Comparison of ENCODE assay signal across 13 cellular contexts in genomic region chr9:98101416-98101815, GRCh38. TPM values are rescaled to one million over a fixed set of nuclear protein-coding genes. Genes with fewer than 3 reads are reported as not detected.
DNase-seq lines count a peak whose midpoint lies in the region; ATAC-seq and TF ChIP-seq lines count a peak whose summit lies in the region.
"Had no signal": no experiment of that assay in that cellular context is flagged by ENCODE, and none has a peak within 500 bp of the region (broad histone marks: within the 10 kb centered on the region; RNA-seq: fewer than 3 reads in every experiment).

No MANE protein-coding gene starts in this region.

- H3K9ac ChIP-seq in mucosa of rectum (ENCODE audit: low read depth in 1 of 2, low read length in 2 of 2) (no peak overlapping the region), PC-3 (ENCODE audit: low read length) (no peak overlapping the region)
- H3K9ac ChIP-seq: GM23248, parathyroid adenoma had no signal

- no peak overlapping the region for H2AFZ ChIP-seq in PC-3 (ENCODE audit: low read length)
- H2AFZ ChIP-seq: GM23248, parathyroid adenoma had no signal

- CTCF ChIA-PET in activated B cell treated with CpG ODN at 0.5 μM for 24 hours (lab: Charles Lee) (interaction anchor here (0.7 to 1.0 kb wide), 3 partner anchors 8 to 222 kb away, joined by 3 read pairs; no protein-coding TSS in a partner anchor), PC-3 (lab: Charles Lee) (no interaction called here)

- H3K4me1 ChIP-seq in mucosa of rectum (ENCODE audit: control insufficient read depth in 2 of 2, insufficient read depth in 2 of 2, low read length in 2 of 2) (peaks cover 6 to 13% of the 10 kb centered on the region in 2 donors), PC-3 (ENCODE audit: insufficient read depth, low read length) (no peaks in the 10 kb centered on the region)
- H3K4me1 ChIP-seq: parathyroid adenoma had no signal

- no peak overlapping the region for H3K4me2 ChIP-seq in PC-3 (ENCODE audit: low read length)

- H3K9me3 Mint-ChIP-seq in CD14-positive monocyte, result peaks cover 0 to 2% (median 0%) of the 10 kb centered on the region in 7 donors
- no peaks in the 10 kb centered on the region for H3K9me3 Mint-ChIP-seq in activated B cell treated with CpG ODN at 0.5 μM for 24 hours
- peaks cover 1% of the 10 kb centered on the region for H3K9me3 Mint-ChIP-seq in glutamatergic neuron (ENCODE audit: unreplicated experiment)

- H3K27ac ChIP-seq in mucosa of rectum (ENCODE audit: low read depth in 2 of 2, low read length in 2 of 2) (peak overlapping the region; percentile 20 to 48), PC-3 (ENCODE audit: low read length) (no peak overlapping the region)
- H3K27ac ChIP-seq: GM23248, parathyroid adenoma had no signal

- intact Hi-C loops in CD14-positive monocyte (cut with micrococcal nuclease) (no loop called here), activated B cell treated with CpG ODN at 0.5 μM for 24 hours (cut with micrococcal nuclease) (loop anchor here (10.0 kb wide), 1 partner anchor 467 kb away; the partner anchor contains the start of genes NCBP1 and TSTD2), PC-3 (cut with micrococcal nuclease) (no loop called here)

- H3K36me3 ChIP-seq in mucosa of rectum (ENCODE audit: control insufficient read depth in 2 of 2, insufficient read depth in 2 of 2, low read length in 2 of 2), result peaks cover 23 to 33% of the 10 kb centered on the region in 2 donors
- peaks cover 9% of the 10 kb centered on the region for H3K36me3 ChIP-seq in PC-3 (ENCODE audit: low read depth, low read length)

- TF ChIP-seq CTCF in CD14-positive monocyte (IDR thresholded peaks at IDR 0.05), result no peak
- no peak for TF ChIP-seq CTCF in activated B cell treated with CpG ODN at 0.5 μM for 24 hours (IDR thresholded peaks at IDR 0.05)
- no peak for TF ChIP-seq CTCF in glutamatergic neuron (IDR thresholded peaks at IDR 0.05; ENCODE audit: partially characterized antibody, unreplicated experiment)
- no peak for TF ChIP-seq CTCF in PC-3 (conservative IDR thresholded peaks at IDR 0.05; ENCODE audit: low read depth, low read length)

- H3K27ac Mint-ChIP-seq in CD14-positive monocyte (peak overlapping the region in 4 of 7 donors; percentile 53 to 88 (median 72)), activated B cell treated with CpG ODN at 0.5 μM for 24 hours (peak overlapping the region; percentile 84), glutamatergic neuron (ENCODE audit: unreplicated experiment) (no peak overlapping the region)

- no peaks in the 10 kb centered on the region for H3K27me3 Mint-ChIP-seq in CD14-positive monocyte (ENCODE audit: low read depth in 3 of 3)
- H3K27me3 Mint-ChIP-seq in activated B cell treated with CpG ODN at 0.5 μM for 24 hours, result no peaks in the 10 kb centered on the region
- no peaks in the 10 kb centered on the region for H3K27me3 Mint-ChIP-seq in glutamatergic neuron (ENCODE audit: unreplicated experiment)

- no peaks in the 10 kb centered on the region for H3K79me2 ChIP-seq in PC-3 (ENCODE audit: low read length)
- H3K79me2 ChIP-seq: parathyroid adenoma had no signal

- H3K4me3 Mint-ChIP-seq in CD14-positive monocyte (no peak overlapping the region), activated B cell treated with CpG ODN at 0.5 μM for 24 hours (peak overlapping the region; percentile 42), glutamatergic neuron (ENCODE audit: unreplicated experiment) (no peak overlapping the region)

- no peaks in the 10 kb centered on the region for H3F3A ChIP-seq in PC-3 (ENCODE audit: low read length, unreplicated experiment)

- H3K4me1 Mint-ChIP-seq in CD14-positive monocyte, result peaks cover 38% of the 10 kb centered on the region
- H3K4me1 Mint-ChIP-seq in activated B cell treated with CpG ODN at 0.5 μM for 24 hours, result peaks cover 82% of the 10 kb centered on the region
- no peaks in the 10 kb centered on the region for H3K4me1 Mint-ChIP-seq in glutamatergic neuron (ENCODE audit: low read depth, unreplicated experiment)

- no peak for DNase-seq in CD14-positive monocyte (ENCODE audit: low spot score)
- no peak for DNase-seq in activated B cell treated with CpG ODN at 0.5 μM for 24 hours
- no peak for DNase-seq in glutamatergic neuron
- no peak for DNase-seq in PC-3
- DNase-seq: erythroblast, GM23248, mesenchymal stem cell had no signal

- H3K36me3 Mint-ChIP-seq in CD14-positive monocyte (peaks cover 56 to 80% of the 10 kb centered on the region in 2 donors), activated B cell treated with CpG ODN at 0.5 μM for 24 hours (ENCODE audit: low read depth) (peaks cover 15% of the 10 kb centered on the region), glutamatergic neuron (ENCODE audit: unreplicated experiment) (no peaks in the 10 kb centered on the region)

- peak; percentile 6 for ATAC-seq in GM19455 (IDR thresholded peaks at IDR 0.05; ENCODE audit: unreplicated experiment)
- no peak for ATAC-seq in activated B cell treated with CpG ODN at 0.5 μM for 24 hours (ENCODE audit: low read depth)
- no peak for ATAC-seq in PC-3
- no peak for ATAC-seq in GM18520 (IDR thresholded peaks at IDR 0.05; ENCODE audit: unreplicated experiment)
- no peak for ATAC-seq in HG03135 (IDR thresholded peaks at IDR 0.05; ENCODE audit: unreplicated experiment)
- ATAC-seq: Panc1 had no signal

- no peaks in the 10 kb centered on the region for H3K9me3 ChIP-seq in mucosa of rectum (ENCODE audit: control insufficient read depth in 2 of 2, low read length in 2 of 2)
- H3K9me3 ChIP-seq in PC-3 (ENCODE audit: low read length), result peaks cover 4% of the 10 kb centered on the region; the same call in 1 of the 2 replicates

- H3K4me3 ChIP-seq in mucosa of rectum (ENCODE audit: low read length in 2 of 2) (no peak overlapping the region), PC-3 (ENCODE audit: low read length) (no peak overlapping the region)
- H3K4me3 ChIP-seq: GM23248 had no signal

- H3K9me2 ChIP-seq in PC-3 (replicated peaks; ENCODE audit: low read length), result no peaks in the 10 kb centered on the region

- POLR2A ChIA-PET in activated B cell treated with CpG ODN at 0.5 μM for 24 hours (lab: Charles Lee), result interaction anchor here (0.6 to 1.4 kb wide), 7 partner anchors 17 to 179 kb away, joined by 3 to 14 read pairs (median 7); partner anchors contain the start of genes CORO2A, NANS, TBC1D2 and TRIM14
- POLR2A ChIA-PET in PC-3 (lab: Charles Lee; ENCODE audit: unreplicated experiment), result no interaction called here

- no TSS peak for BruUV-seq in PC-3 (replicated peaks; lab: Mats Ljungman, UMichigan)

- no peaks in the 10 kb centered on the region for H3K27me3 ChIP-seq in mucosa of rectum (ENCODE audit: control insufficient read depth in 2 of 2, insufficient read depth in 2 of 2, low read length in 2 of 2)
- H3K27me3 ChIP-seq in PC-3 (ENCODE audit: low read length), result no peaks in the 10 kb centered on the region

- H4K20me1 ChIP-seq in PC-3 (ENCODE audit: low read length), result no peaks in the 10 kb centered on the region

RNA-seq across cellular contexts. Expression of gene TRIM14, which starts 17.6 kb away (rescaled TPM):
- polyA plus RNA-seq in CD14-positive monocyte, result 10 to 100 TPM; 23.0 to 28.5 TPM
- total RNA-seq in activated B cell treated with CpG ODN at 0.5 μM for 24 hours (11.7 and 12.8 TPM in 2 replicates), glutamatergic neuron (ENCODE audit: unreplicated experiment) (0.71 TPM), PC-3 (2014; rRNA removed) (11.2 and 17.3 TPM in 2 replicates)

RNA-seq across cellular contexts. Expression of gene NANS, which starts 44.9 kb away (rescaled TPM):
- polyA plus RNA-seq in CD14-positive monocyte, result 100 to 1,000 TPM in 1 of 2 donors, 10 to 100 TPM in 1; 95.9 to 109 TPM
- total RNA-seq in activated B cell treated with CpG ODN at 0.5 μM for 24 hours (21.6 and 21.8 TPM in 2 replicates), glutamatergic neuron (ENCODE audit: unreplicated experiment) (22.9 TPM), PC-3 (2014; rRNA removed) (93.0 and 94.8 TPM in 2 replicates)
